Comparison of ENCODE assay signal across 15 cellular contexts in genomic region chr11:8760896-8761295, GRCh38.
DNase-seq lines count a peak whose midpoint lies in the region; ATAC-seq and TF ChIP-seq lines count a peak whose summit lies in the region.
"Had no signal": no experiment of that assay in that cellular context is flagged by ENCODE, and none has a peak within 500 bp of the region (broad histone marks: within the 10 kb centered on the region; RNA-seq: fewer than 3 reads in every experiment).

No MANE protein-coding gene starts in this region.

- DNase-seq in heart left ventricle (no peak), Right ventricle myocardium superior (no peak), adrenal gland (peak in 2 of 7 donors; percentile 8 to 46), left lung (no peak), posterior cingulate gyrus (no peak), hypothalamus (lab: John Stamatoyannopoulos, UW) (no peak)
- DNase-seq in stimulated activated CD4-positive, alpha-beta T cell treated with anti-CD3 and anti-CD28 coated beads, Interleukin-4, amount 100 ng/mL, for 24 hours: no peak
- DNase-seq: activated CD4-positive, CD25-positive, alpha-beta regulatory T cell; activated CD8-positive, alpha-beta memory T cell treated with anti-CD3 and anti-CD28 coated beads, Interleukin-2, amount 50 U/mL, for 4 hours; activated naive CD4-positive, alpha-beta T cell treated with anti-CD3 and anti-CD28 coated beads, Interleukin-2, amount 10 ng/mL, durations not matched to agents 7 days and 5 days; COR-L47; NCI-H1436 treated with DMSO at 0.1 percent for 48 hours; NCI-H526 had no signal

- intact Hi-C loops in heart left ventricle (cut with DNase I): no loop called here
- intact Hi-C loops in Right ventricle myocardium superior (cut with DNase I): no loop called here
- intact Hi-C loops in adrenal gland (cut with DNase I): no loop called here
- intact Hi-C loops in left lung (cut with DNase I): no loop called here
- intact Hi-C loops in posterior cingulate gyrus (cut with DNase I): no loop called here

- H3K4me1 ChIP-seq in heart left ventricle: peaks cover 7 to 98% (median 63%) of the 10 kb centered on the region in 12 donors
- peaks cover 49 to 52% of the 10 kb centered on the region in 2 donors for H3K4me1 ChIP-seq in adrenal gland (replicated peaks in 1 of 2)
- H3K4me1 ChIP-seq in left lung: peaks cover 16 to 31% of the 10 kb centered on the region in 2 donors
- H3K4me1 ChIP-seq in urinary bladder (ENCODE audit: insufficient read depth): no peaks in the 10 kb centered on the region

- no peak for TF ChIP-seq POLR2A in heart left ventricle (IDR thresholded peaks at IDR 0.05)
- TF ChIP-seq POLR2A in adrenal gland (IDR thresholded peaks at IDR 0.05): no peak

- H3K36me3 ChIP-seq in heart left ventricle (no peaks in the 10 kb centered on the region), adrenal gland (replicated peaks in 1 of 2) (no peaks in the 10 kb centered on the region), left lung (no peaks in the 10 kb centered on the region), urinary bladder (ENCODE audit: insufficient read depth) (no peaks in the 10 kb centered on the region)

- peak overlapping the region in 11 of 12 donors; percentile 9 to 86 (median 43) for H3K27ac ChIP-seq in heart left ventricle
- H3K27ac ChIP-seq in adrenal gland: peak overlapping the region in 4 of 5 donors; percentile 6 to 61 (median 50)
- H3K27ac ChIP-seq in left lung: no peak overlapping the region
- peak overlapping the region; percentile 48 for H3K27ac ChIP-seq in urinary bladder (ENCODE audit: low read depth)
- H3K27ac ChIP-seq: KMS-11 had no signal

- H3K9me3 ChIP-seq in heart left ventricle (no peaks in the 10 kb centered on the region), adrenal gland (replicated peaks in 1 of 3) (no peaks in the 10 kb centered on the region), left lung (no peaks in the 10 kb centered on the region)

- TF ChIP-seq CTCF in heart left ventricle (IDR thresholded peaks at IDR 0.05) (no peak), adrenal gland (IDR thresholded peaks at IDR 0.05) (no peak), left lung (IDR thresholded peaks at IDR 0.05) (no peak)

- H3K27me3 ChIP-seq in heart left ventricle: no peaks in the 10 kb centered on the region
- H3K27me3 ChIP-seq in adrenal gland: no peaks in the 10 kb centered on the region
- no peaks in the 10 kb centered on the region for H3K27me3 ChIP-seq in left lung

- H3K4me3 ChIP-seq in heart left ventricle: no peak overlapping the region
- H3K4me3 ChIP-seq in adrenal gland: no peak overlapping the region
- no peak overlapping the region for H3K4me3 ChIP-seq in left lung
- no peak overlapping the region for H3K4me3 ChIP-seq in urinary bladder (ENCODE audit: low read depth, low read length)

- peak in 2 of 4 donors; percentile 24 for ATAC-seq in heart left ventricle
- ATAC-seq in Right ventricle myocardium superior (ENCODE audit: poor library complexity): no peak
- ATAC-seq in left lung: peak; percentile 21

Comparison
In these comparisons a context has a peak if more than half of its experiments do, and no peak if none do; other contexts are left out.
1. H3K27ac ChIP-seq: peak in heart left ventricle (11 of 12), adrenal gland (4 of 5) and urinary bladder (single experiment); none in left lung (0 of 2).